ENCODE assay signal across 9 cellular contexts in the genomic region with DNA sequence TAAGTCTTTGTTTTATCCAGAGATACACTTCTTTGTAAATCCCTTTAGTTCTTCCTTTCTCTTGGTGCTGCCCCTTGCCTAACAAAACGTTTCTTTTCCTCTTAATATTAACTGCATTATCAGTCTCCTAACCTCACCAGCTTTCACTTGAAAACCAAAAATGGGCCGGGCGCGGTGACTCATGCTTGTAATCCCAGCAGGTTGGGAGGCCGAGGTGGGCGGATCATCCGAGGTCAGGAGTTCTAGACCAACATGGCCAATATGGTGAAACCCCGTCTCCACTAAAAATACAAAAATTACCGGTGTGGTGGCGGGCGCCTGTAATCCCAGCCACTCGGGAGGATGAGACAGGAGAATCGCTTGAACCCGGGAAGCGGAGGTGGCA.
DNase-seq lines count a peak whose midpoint lies in the region; ATAC-seq and TF ChIP-seq lines count a peak whose summit lies in the region.
"Had no signal": no experiment of that assay in that cellular context is flagged by ENCODE, and none has a peak within 500 bp of the region (broad histone marks: within the 10 kb centered on the region; RNA-seq: fewer than 3 reads in every experiment).

No MANE protein-coding gene starts in this region.

- intact Hi-C loops in mammary epithelial cell (cut with micrococcal nuclease): loop anchor here (1.0 kb wide), 1 partner anchor 134 kb away; no protein-coding TSS in a partner anchor

- H3K4me3 ChIP-seq in mammary epithelial cell (replicated peaks in 1 of 3; ENCODE audit: insufficient read depth in 1 of 3, low read depth in 2 of 3, low read length in 3 of 3): no peak overlapping the region
- H3K4me3 ChIP-seq: skin epidermis had no signal

- BruUV-seq in mammary epithelial cell (replicated peaks; lab: Mats Ljungman, UMichigan): no TSS peak

- ATAC-seq in GM21360 (IDR thresholded peaks at IDR 0.05; ENCODE audit: unreplicated experiment) (peak; percentile 32), HG03520 (IDR thresholded peaks at IDR 0.05; ENCODE audit: unreplicated experiment) (peak; percentile 16), HG02981 (IDR thresholded peaks at IDR 0.05; ENCODE audit: unreplicated experiment) (no peak)

- TF ChIP-seq CTCF in mammary epithelial cell (conservative IDR thresholded peaks at IDR 0.05 in 1 of 2, IDR thresholded peaks at IDR 0.05 in 1 of 2; ENCODE audit: extremely low read depth in 1 of 2, insufficient read depth in 1 of 2, low read depth in 1 of 2, low read length in 2 of 2): no peak

- H3K36me3 ChIP-seq in mammary epithelial cell (ENCODE audit: insufficient read depth, low read length): no peaks in the 10 kb centered on the region

- dilution Hi-C loops in mammary epithelial cell (cut with HindIII; ENCODE audit: low sequenced_read_pairs): no loop called here

- in situ Hi-C loops in Caki2 (cut with HindIII; ENCODE audit: low pct_unique_long_range_greater_than_20kb, low sequenced_read_pairs): no loop called here
- in situ Hi-C loops in mammary epithelial cell (cut with MboI; ENCODE audit: low sequenced_read_pairs in 2 of 2): loop anchor here in 1 of 2 donors (25.0 kb wide), 1 partner anchor 130 kb away; no protein-coding TSS in a partner anchor

- H3K4me2 ChIP-seq in mammary epithelial cell (ENCODE audit: insufficient read depth, low read depth, low read length): peak overlapping the region; percentile 20

- H3K27me3 ChIP-seq in mammary epithelial cell (ENCODE audit: insufficient read depth, low read length): no peaks in the 10 kb centered on the region

- WGBS in mammary epithelial cell (ENCODE audit: low coverage, missing lambda C conversion rate): 45% methylated on average over 13 of the region's 15 CpGs

- H3K9me3 ChIP-seq in mammary epithelial cell (replicated peaks; ENCODE audit: insufficient read depth, low read length): no peaks in the 10 kb centered on the region

- H4K20me1 ChIP-seq in mammary epithelial cell (ENCODE audit: insufficient read depth, low read length): no peaks in the 10 kb centered on the region

- no peak overlapping the region for H3K27ac ChIP-seq in mammary epithelial cell (ENCODE audit: insufficient read depth, low read depth, low read length)
- H3K27ac ChIP-seq: skin epidermis had no signal

- H2AFZ ChIP-seq in mammary epithelial cell (ENCODE audit: low read depth, low read length): no peak overlapping the region

- DNase-seq in Caki2 (ENCODE audit: low read depth): peak; percentile 52
- peak; percentile 2 for DNase-seq in mammary epithelial cell
- no peak for DNase-seq in cerebellar nuclear complex (lab: John Stamatoyannopoulos, UW)
- no peak for DNase-seq in DMS 273 treated with DMSO at 0.1 percent for 48 hours (lab: John Stamatoyannopoulos, UW)
- DNase-seq in COR-L47 (lab: John Stamatoyannopoulos, UW): no peak

- H3K79me2 ChIP-seq in mammary epithelial cell (ENCODE audit: insufficient read depth, low read length): no peaks in the 10 kb centered on the region

- H3K9ac ChIP-seq in mammary epithelial cell (ENCODE audit: insufficient read depth, low read length): no peak overlapping the region

- H3K4me1 ChIP-seq in mammary epithelial cell (ENCODE audit: insufficient read depth, low read length): no peaks in the 10 kb centered on the region

- CTCF ChIA-PET in mammary epithelial cell (lab: Charles Lee; ENCODE audit: low non-redundant PET): interaction anchor here (0.6 to 0.8 kb wide), 2 partner anchors 13 to 31 kb away, joined by 3 to 4 read pairs; no protein-coding TSS in a partner anchor

Comparison
In these comparisons a context has a peak if more than half of its experiments do, and no peak if none do; other contexts are left out.
1. DNase-seq: peak in Caki2 (single experiment) and mammary epithelial cell (single experiment); none in cerebellar nuclear complex (0 of 2), DMS 273 treated with DMSO at 0.1 percent for 48 hours (single experiment) and COR-L47 (single experiment).